Comparison of ENCODE assay signal across 38 cellular contexts in genomic region chr3:192751148-192751547, GRCh38. TPM values are rescaled to one million over a fixed set of nuclear protein-coding genes. Genes with fewer than 3 reads are reported as not detected.
"Had no signal": no experiment of that assay in that cellular context is flagged by ENCODE, and none has a peak within 500 bp of the region (broad histone marks: within the 10 kb centered on the region; RNA-seq: fewer than 3 reads in every experiment).

No MANE protein-coding gene starts in this region.

- DNase-seq: activated CD4-positive, alpha-beta memory T cell treated with anti-CD3 and anti-CD28 coated beads for 36 hours; activated CD4-positive, alpha-beta T cell treated with anti-CD3 and anti-CD28 coated beads for 1 hour; activated CD4-positive, alpha-beta T cell treated with anti-CD3 and anti-CD28 coated beads for 36 hours; activated CD4-positive, alpha-beta T cell treated with anti-CD3 and anti-CD28 coated beads for 48 hours; activated CD4-positive, alpha-beta T cell treated with anti-CD3 and anti-CD28 coated beads, Interleukin-2, amount 10 ng/mL, durations not matched to agents 7 days and 5 days; activated CD4-positive, alpha-beta T cell treated with anti-CD3 and anti-CD28 coated beads, Interleukin-2, amount 50 U/mL, for 4 hours; activated CD4-positive, CD25-positive, alpha-beta regulatory T cell; activated CD8-positive, alpha-beta memory T cell treated with anti-CD3 and anti-CD28 coated beads, Interleukin-2, amount 50 U/mL, for 4 hours; activated CD8-positive, alpha-beta T cell treated with anti-CD3 and anti-CD28 coated beads for 36 hours; activated effector memory CD4-positive, alpha-beta T cell treated with anti-CD3 and anti-CD28 coated beads, Interleukin-2, amount 50 U/mL, for 16 hours; activated gamma-delta T cell treated with Interleukin-2 at 50 U/mL for 16 hours; activated naive CD4-positive, alpha-beta T cell; activated naive CD4-positive, alpha-beta T cell treated with anti-CD3 and anti-CD28 coated beads for 36 hours; activated naive CD4-positive, alpha-beta T cell treated with anti-CD3 and anti-CD28 coated beads, Interleukin-2, amount 50 U/mL, for 16 hours; activated naive CD8-positive, alpha-beta T cell treated with anti-CD3 and anti-CD28 coated beads for 36 hours; activated T-cell treated with anti-CD3 and anti-CD28 coated beads for 4 hours; activated T-cell treated with anti-CD3 and anti-CD28 coated beads, Interleukin-2, amount 50 U/mL, for 1 hour; activated T-cell treated with anti-CD3 and anti-CD28 coated beads, Interleukin-2, amount 50 U/mL, for 4 hours; activated T-cell treated with anti-CD3 and anti-CD28 coated beads, Interleukin-2, amount 50 U/mL, for 72 hours; adrenal gland; amniotic stem cell; aorta; body of pancreas; brain microvascular endothelial cell; central memory CD4-positive, alpha-beta T cell; T-helper 2 cell; T-helper 9 cell; WERI-Rb-1 had no signal

- H3K36me3 ChIP-seq: adrenal gland, brain microvascular endothelial cell, breast epithelium, WERI-Rb-1 had no signal

- H3K27ac ChIP-seq: adrenal gland, body of pancreas, brain microvascular endothelial cell, breast epithelium, WERI-Rb-1 had no signal

- H3K4me3 ChIP-seq: adrenal gland, body of pancreas, breast epithelium had no signal

- H3K27me3 ChIP-seq: body of pancreas, brain microvascular endothelial cell, breast epithelium had no signal

- FAIRE-seq: astrocyte, colon, TTC549 had no signal

- H3K9me3 ChIP-seq: adrenal gland, body of pancreas, breast epithelium had no signal

- H3K4me1 ChIP-seq: adrenal gland, body of pancreas, breast epithelium had no signal

- ATAC-seq: activated CD4-positive, alpha-beta T cell treated with anti-CD3 and anti-CD28 coated beads for 36 hours; activated CD4-positive, CD25-positive, alpha-beta regulatory T cell treated with anti-CD3 and anti-CD28 coated beads, Interleukin-2, amount 50 U/mL, for 24 hours; activated CD8-positive, alpha-beta T cell treated with anti-CD3 and anti-CD28 coated beads for 36 hours; activated naive CD4-positive, alpha-beta T cell treated with anti-CD3 and anti-CD28 coated beads, Interleukin-2, amount 50 U/mL, for 72 hours; activated T-cell treated with anti-CD3 and anti-CD28 coated beads, Interleukin-2, amount 50 U/mL, for 4 hours; activated T-cell treated with anti-CD3 and anti-CD28 coated beads, Interleukin-2, amount 50 U/mL, for 72 hours; activated T-helper 17 cell treated with anti-CD3 and anti-CD28 coated beads, Interleukin-2, amount 50 U/mL, for 72 hours; body of pancreas; WTC11 had no signal

RNA-seq across cellular contexts. Expression of gene FGF12, which starts 23.8 kb away (rescaled TPM):
- total RNA-seq: activated CD4-positive, alpha-beta memory T cell treated with anti-CD3 and anti-CD28 coated beads for 36 hours; activated CD4-positive, alpha-beta T cell treated with anti-CD3 and anti-CD28 coated beads for 36 hours; activated CD4-positive, alpha-beta T cell treated with anti-CD3 and anti-CD28 coated beads, Interleukin-2, amount 10 ng/mL, durations not matched to agents 7 days and 5 days; activated CD8-positive, alpha-beta memory T cell treated with anti-CD3 and anti-CD28 coated beads for 36 hours; activated CD8-positive, alpha-beta T cell treated with anti-CD3 and anti-CD28 coated beads for 36 hours; activated naive CD4-positive, alpha-beta T cell treated with anti-CD3 and anti-CD28 coated beads for 36 hours; activated naive CD4-positive, alpha-beta T cell treated with anti-CD3 and anti-CD28 coated beads, Interleukin-2, amount 50 U/mL, for 72 hours; activated naive CD8-positive, alpha-beta T cell treated with anti-CD3 and anti-CD28 coated beads for 36 hours; activated T-cell treated with anti-CD3 and anti-CD28 coated beads, Interleukin-2, amount 50 U/mL, for 72 hours; activated T-helper 1 cell treated with anti-CD3 and anti-CD28 coated beads, Interleukin-12 subunit alpha, Interleukin-12 subunit beta, Interleukin-2, Interleukin-4 antibody, amounts not matched to agents 30 ng/mL and 10 ng/mL and 1 ng/mL, durations not matched to agents 14 hours and 24 hours and 36 hours had no signal
